In genomic region chr22:29205260-29205597, GRCh38 we compare ENCODE assay signal across 9 cellular contexts. TPM values are rescaled to one million over a fixed set of nuclear protein-coding genes. Genes with fewer than 3 reads are reported as not detected.
DNase-seq lines count a peak whose midpoint lies in the region; ATAC-seq and TF ChIP-seq lines count a peak whose summit lies in the region.
"Had no signal": no experiment of that assay in that cellular context is flagged by ENCODE, and none has a peak within 500 bp of the region (broad histone marks: within the 10 kb centered on the region; RNA-seq: fewer than 3 reads in every experiment).

No MANE protein-coding gene starts in this region.

- DNase-seq in PC-9 = no peak
- DNase-seq in fibroblast of pulmonary artery (ENCODE audit: low read depth) = no peak
- no peak for DNase-seq in iPS-NIHi7 (ENCODE audit: extremely low spot score)
- no peak for DNase-seq in germinal center (ENCODE audit: low spot score)
- DNase-seq in AG08395 (ENCODE audit: low spot score) = no peak
- DNase-seq: T1000 had no signal

- TF ChIP-seq CTCF in PC-9 (conservative IDR thresholded peaks at IDR 0.05) (no peak), fibroblast of pulmonary artery (IDR thresholded peaks at IDR 0.05; ENCODE audit: low read length, missing control alignments) (no peak)

- no peaks in the 10 kb centered on the region for H3F3A ChIP-seq in PC-9 (ENCODE audit: insufficient read depth, low read depth)

- H3K36me3 ChIP-seq in PC-9 (ENCODE audit: low read depth) = no peaks in the 10 kb centered on the region
- H3K36me3 ChIP-seq in rectal smooth muscle tissue (ENCODE audit: control insufficient read depth, insufficient read depth, low read length) = no peaks in the 10 kb centered on the region

- intact Hi-C loops in PC-9 (cut with micrococcal nuclease; ENCODE audit: unreplicated experiment) = no loop called here

- H3K27me3 ChIP-seq in PC-9 (ENCODE audit: insufficient read depth, low read depth) (peaks cover 40% of the 10 kb centered on the region), rectal smooth muscle tissue (ENCODE audit: control insufficient read depth, insufficient read depth, low read length) (peaks cover 3% of the 10 kb centered on the region)

- H3K9me3 ChIP-seq in PC-9 (ENCODE audit: insufficient read depth, low read depth) = no peaks in the 10 kb centered on the region

- BruUV-seq in PC-9 (replicated peaks; lab: Mats Ljungman, UMichigan) = no TSS peak

- ATAC-seq in HG03045 (IDR thresholded peaks at IDR 0.05; ENCODE audit: unreplicated experiment) = no peak

- CTCF ChIA-PET in PC-9 (lab: Charles Lee) = interaction anchor here (1.0 kb wide), 1 partner anchor 30 kb away, joined by 13 read pairs; no protein-coding TSS in a partner anchor

- H3K4me2 ChIP-seq in PC-9 = peak overlapping the region; percentile 58

- H3K9ac ChIP-seq in rectal smooth muscle tissue (ENCODE audit: low read length) = no peak overlapping the region

- no peaks in the 10 kb centered on the region for H3K79me2 ChIP-seq in PC-9 (ENCODE audit: low read depth)

- no peaks in the 10 kb centered on the region for H4K20me1 ChIP-seq in PC-9 (ENCODE audit: insufficient read depth)

- no peaks in the 10 kb centered on the region for H3K4me1 ChIP-seq in PC-9 (replicated peaks; ENCODE audit: insufficient read depth)
- no peaks in the 10 kb centered on the region for H3K4me1 ChIP-seq in rectal smooth muscle tissue (ENCODE audit: control insufficient read depth, insufficient read depth, low read length)

- H3K9me2 ChIP-seq in PC-9 (ENCODE audit: insufficient read depth) = no peaks in the 10 kb centered on the region

- H3K4me3 ChIP-seq in GM08714 (ENCODE audit: low read length) (peak overlapping the region; percentile 74), PC-9 (peak overlapping the region; percentile 39; the same call in 1 of the 2 replicates), fibroblast of pulmonary artery (replicated peaks; ENCODE audit: low read depth, low read length) (peak overlapping the region; percentile 36), rectal smooth muscle tissue (ENCODE audit: low read length) (peak overlapping the region; percentile 42)

- POLR2A ChIA-PET in PC-9 (lab: Charles Lee; ENCODE audit: unreplicated experiment) = interaction anchor here (0.6 kb wide), 1 partner anchor 607 kb away, joined by 4 read pairs; no protein-coding TSS in a partner anchor

- H2AFZ ChIP-seq in PC-9 = no peak overlapping the region

- H3K27ac ChIP-seq in PC-9 = no peak overlapping the region
- no peak overlapping the region for H3K27ac ChIP-seq in rectal smooth muscle tissue (ENCODE audit: low read depth, low read length)

RNA-seq across cellular contexts. Expression of gene EMID1, which starts 0.5 kb away (rescaled TPM):
- 1.1 and 3.1 TPM in 2 replicates for total RNA-seq in PC-9 (2021)
